1 cellular context compared by ENCODE assay signal in genomic region chr1:244371294-244372141, GRCh38.
TF ChIP-seq lines count a peak whose summit lies in the region.

No MANE protein-coding gene starts in this region.

TF ChIP-seq in GM12878, 131 proteins besides CTCF, POLR2A, EP300 and RAD21 (continued from another document):
- TF ChIP-seq RUNX3 (IDR thresholded peaks at IDR 0.05; ENCODE audit: low read length) (peak; percentile 66), IKZF2 (IDR thresholded peaks at IDR 0.05) (0 out of 4 replicates have a peak, but pooled peaks of 1 of the 2 experiments have one; percentile 13)
